ENCODE assay signal across 8 cellular contexts in the genomic region with DNA sequence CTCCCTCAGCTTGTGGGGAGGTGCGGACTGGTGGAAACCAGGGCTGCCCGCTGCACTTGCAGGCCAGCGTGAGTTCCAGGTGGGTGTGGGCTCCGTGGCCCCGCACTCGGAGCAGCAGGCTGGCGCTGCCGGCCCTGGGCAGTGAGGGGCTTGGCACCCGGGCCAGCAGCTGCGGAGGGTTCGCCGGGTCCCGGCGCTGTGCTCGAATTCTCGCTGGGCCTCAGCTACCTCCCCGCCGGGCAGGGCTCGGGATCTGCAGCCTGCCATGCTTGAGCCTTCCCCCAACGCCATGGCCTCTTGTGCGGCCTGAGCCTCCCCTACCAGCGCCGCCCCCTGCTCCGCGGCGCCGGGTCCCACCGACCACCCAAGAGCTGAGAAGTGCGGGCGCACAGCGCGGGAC.
"Had no signal": no experiment of that assay in that cellular context is flagged by ENCODE, and none has a peak within 500 bp of the region (broad histone marks: within the 10 kb centered on the region; RNA-seq: fewer than 3 reads in every experiment).

No MANE protein-coding gene starts in this region.

- ATAC-seq: HepG2, K562 had no signal

- DNase-seq: IMR-90, KBM-7, KG1 had no signal

- H3K27ac ChIP-seq: HL-60 had no signal

- FAIRE-seq: HepG2, HTR-8/SVneo, K562 had no signal

- H3K36me3 Mint-ChIP-seq: IgD-negative memory B cell had no signal

- H3K4me3 ChIP-seq: K562 had no signal
